Comparison of ENCODE assay signal across 14 cellular contexts in genomic region chr6:24501374-24501773, GRCh38. TPM values are rescaled to one million over a fixed set of nuclear protein-coding genes. Genes with fewer than 3 reads are reported as not detected.
A peak's percentile ranks its signal among the peaks of the same experiment; 100 is the strongest.
DNase-seq lines count a peak whose midpoint lies in the region; ATAC-seq and TF ChIP-seq lines count a peak whose summit lies in the region.
"Had no signal": no experiment of that assay in that cellular context is flagged by ENCODE, and none has a peak within 500 bp of the region (broad histone marks: within the 10 kb centered on the region; RNA-seq: fewer than 3 reads in every experiment).

No MANE protein-coding gene starts in this region.

- 78% methylated on average over 2 of the region's 2 CpGs for WGBS in esophagus muscularis mucosa

- H3K9me2 ChIP-seq in OCI-LY1 (ENCODE audit: low read depth, low read length), result no peaks in the 10 kb centered on the region

- TF ChIP-seq POLR2A in esophagus muscularis mucosa (IDR thresholded peaks at IDR 0.05; ENCODE audit: low read depth), result no peak

- TF ChIP-seq CTCF in OCI-LY1 (IDR thresholded peaks at IDR 0.05; ENCODE audit: low read length), result no peak
- no peak for TF ChIP-seq CTCF in esophagus muscularis mucosa (IDR thresholded peaks at IDR 0.05)

- H3K79me2 ChIP-seq in OCI-LY1 (ENCODE audit: insufficient read depth, low read length), result no peaks in the 10 kb centered on the region

- no peak overlapping the region for H3K4me2 ChIP-seq in OCI-LY1 (ENCODE audit: low read length)

- no peak overlapping the region for H3K4me3 Mint-ChIP-seq in activated CD4-positive, alpha-beta T cell treated with anti-CD3 and anti-CD28 coated beads for 36 hours
- no peak overlapping the region for H3K4me3 Mint-ChIP-seq in stimulated activated naive CD8-positive, alpha-beta T cell treated with anti-CD3 and anti-CD28 coated beads, Interleukin-15, amount 100 ng/mL, for 72 hours
- H3K4me3 Mint-ChIP-seq: CD14-positive monocyte; CD8-positive, alpha-beta memory T cell had no signal

- H3K36me3 ChIP-seq in OCI-LY1 (ENCODE audit: insufficient read depth, low read length) (peaks cover 53% of the 10 kb centered on the region), esophagus muscularis mucosa (peaks cover 0 to 41% (median 29%) of the 10 kb centered on the region in 4 donors)
- H3K36me3 ChIP-seq: HAP-1 had no signal

- peaks cover 38% of the 10 kb centered on the region for H3K4me1 ChIP-seq in OCI-LY1 (ENCODE audit: insufficient read depth, low read length, severe bottlenecking)
- peaks cover 0 to 2% (median under 1%) of the 10 kb centered on the region in 4 donors for H3K4me1 ChIP-seq in esophagus muscularis mucosa
- H3K4me1 ChIP-seq: HAP-1 had no signal

- peak; percentile 60 for ATAC-seq in activated CD4-positive, alpha-beta T cell treated with anti-CD3 and anti-CD28 coated beads for 36 hours
- ATAC-seq in activated naive CD4-positive, alpha-beta T cell treated with anti-CD3 and anti-CD28 coated beads, Interleukin-2, amount 50 U/mL, for 72 hours, result peak; percentile 36 to 58
- ATAC-seq in stimulated activated naive CD8-positive, alpha-beta T cell treated with anti-CD3 and anti-CD28 coated beads, Interleukin-15, amount 100 ng/mL, for 72 hours, result peak; percentile 42

- peaks cover 4% of the 10 kb centered on the region for H3K4me1 Mint-ChIP-seq in activated CD4-positive, alpha-beta T cell treated with anti-CD3 and anti-CD28 coated beads for 36 hours
- peaks cover 17% of the 10 kb centered on the region for H3K4me1 Mint-ChIP-seq in stimulated activated naive CD8-positive, alpha-beta T cell treated with anti-CD3 and anti-CD28 coated beads, Interleukin-15, amount 100 ng/mL, for 72 hours
- H3K4me1 Mint-ChIP-seq: CD14-positive monocyte had no signal

- DNase-seq in activated CD4-positive, alpha-beta T cell treated with anti-CD3 and anti-CD28 coated beads for 36 hours, result no peak
- no peak for DNase-seq in activated CD4-positive, alpha-beta T cell treated with anti-CD3 and anti-CD28 coated beads for 1 hour
- DNase-seq in activated naive CD4-positive, alpha-beta T cell treated with anti-CD3 and anti-CD28 coated beads, Interleukin-2, amount 50 U/mL, for 72 hours (ENCODE audit: low spot score in 2 of 2), result no peak
- DNase-seq in activated naive CD4-positive, alpha-beta T cell treated with Interleukin-2 at 50 U/mL for 16 hours, result no peak
- no peak for DNase-seq in stimulated activated naive CD8-positive, alpha-beta T cell treated with anti-CD3 and anti-CD28 coated beads, Interleukin-15, amount 100 ng/mL, for 72 hours
- no peak for DNase-seq in esophagus muscularis mucosa (ENCODE audit: extremely low spot score)
- DNase-seq: CD8-positive, alpha-beta memory T cell; DND-41; GDM1 had no signal

- no peak overlapping the region for H2AFZ ChIP-seq in OCI-LY1 (ENCODE audit: low read length)

- H3K27me3 ChIP-seq in OCI-LY1 (ENCODE audit: insufficient read depth, low read length) (no peaks in the 10 kb centered on the region), esophagus muscularis mucosa (no peaks in the 10 kb centered on the region)

- H4K20me1 ChIP-seq in OCI-LY1 (ENCODE audit: insufficient read depth, low read length), result no peaks in the 10 kb centered on the region

- no peak for TF ChIP-seq EP300 in esophagus muscularis mucosa (IDR thresholded peaks at IDR 0.05)

- intact Hi-C loops in activated CD4-positive, alpha-beta T cell treated with anti-CD3 and anti-CD28 coated beads for 36 hours (cut with DNase I, micrococcal nuclease), result no loop called here
- intact Hi-C loops in esophagus muscularis mucosa (cut with DNase I), result no loop called here

- CTCF ChIA-PET in activated CD4-positive, alpha-beta T cell treated with anti-CD3 and anti-CD28 coated beads for 36 hours (lab: Charles Lee), result interaction anchor here (0.6 to 1.3 kb wide), 3 partner anchors 11 to 750 kb away, joined by 3 read pairs; no protein-coding TSS in a partner anchor

- H3K4me3 ChIP-seq in OCI-LY1 (ENCODE audit: low read depth, low read length, poor library complexity, severe bottlenecking) (no peak overlapping the region), esophagus muscularis mucosa (no peak overlapping the region)
- H3K4me3 ChIP-seq: HAP-1 had no signal

- no peaks in the 10 kb centered on the region for H3K27me3 Mint-ChIP-seq in activated CD4-positive, alpha-beta T cell treated with anti-CD3 and anti-CD28 coated beads for 36 hours
- H3K27me3 Mint-ChIP-seq in stimulated activated naive CD8-positive, alpha-beta T cell treated with anti-CD3 and anti-CD28 coated beads, Interleukin-15, amount 100 ng/mL, for 72 hours, result no peaks in the 10 kb centered on the region

- peaks cover 30% of the 10 kb centered on the region for H3K36me3 Mint-ChIP-seq in activated CD4-positive, alpha-beta T cell treated with anti-CD3 and anti-CD28 coated beads for 36 hours (ENCODE audit: low read depth)
- H3K36me3 Mint-ChIP-seq in activated naive CD4-positive, alpha-beta T cell treated with anti-CD3 and anti-CD28 coated beads, Interleukin-2, amount 50 U/mL, for 72 hours, result peaks cover 12 to 20% of the 10 kb centered on the region in 2 donors
- H3K36me3 Mint-ChIP-seq: CD14-positive monocyte had no signal

- POLR2A ChIA-PET in activated CD4-positive, alpha-beta T cell treated with anti-CD3 and anti-CD28 coated beads for 36 hours (lab: Charles Lee), result no interaction called here

- H3K9me3 ChIP-seq in OCI-LY1 (ENCODE audit: low read length) (no peaks in the 10 kb centered on the region), esophagus muscularis mucosa (peaks cover 0 to 3% (median 0%) of the 10 kb centered on the region in 4 donors)
- H3K9me3 ChIP-seq: Caco-2, HAP-1 had no signal

- peak overlapping the region; percentile 43 for H3K27ac ChIP-seq in OCI-LY1 (ENCODE audit: low read depth, low read length, poor library complexity, severe bottlenecking)
- H3K27ac ChIP-seq in esophagus muscularis mucosa (replicated peaks in 1 of 4), result no peak overlapping the region
- H3K27ac ChIP-seq: 22Rv1 had no signal

- peak overlapping the region; percentile 16; the same call in 1 of the 2 replicates for H3K9ac ChIP-seq in OCI-LY1 (ENCODE audit: low read length)

- peaks cover 5% of the 10 kb centered on the region for H3K9me3 Mint-ChIP-seq in activated CD4-positive, alpha-beta T cell treated with anti-CD3 and anti-CD28 coated beads for 36 hours (ENCODE audit: low read depth)
- peaks cover 3 to 9% of the 10 kb centered on the region in 2 donors for H3K9me3 Mint-ChIP-seq in activated naive CD4-positive, alpha-beta T cell treated with anti-CD3 and anti-CD28 coated beads, Interleukin-2, amount 50 U/mL, for 72 hours
- H3K9me3 Mint-ChIP-seq in stimulated activated naive CD8-positive, alpha-beta T cell treated with anti-CD3 and anti-CD28 coated beads, Interleukin-15, amount 100 ng/mL, for 72 hours, result peaks cover 9% of the 10 kb centered on the region in 2 donors

- no peaks in the 10 kb centered on the region for H3F3A ChIP-seq in OCI-LY1 (ENCODE audit: insufficient read depth, low read length)

- no peak overlapping the region for H3K27ac Mint-ChIP-seq in activated CD4-positive, alpha-beta T cell treated with anti-CD3 and anti-CD28 coated beads for 36 hours
- no peak overlapping the region for H3K27ac Mint-ChIP-seq in activated naive CD4-positive, alpha-beta T cell treated with anti-CD3 and anti-CD28 coated beads, Interleukin-2, amount 50 U/mL, for 72 hours
- no peak overlapping the region for H3K27ac Mint-ChIP-seq in stimulated activated naive CD8-positive, alpha-beta T cell treated with anti-CD3 and anti-CD28 coated beads, Interleukin-15, amount 100 ng/mL, for 72 hours
- H3K27ac Mint-ChIP-seq: CD14-positive monocyte; CD8-positive, alpha-beta memory T cell had no signal

RNA-seq across cellular contexts. Expression of gene ALDH5A1, which starts 6.6 kb away (rescaled TPM):
- total RNA-seq in activated CD4-positive, alpha-beta T cell treated with anti-CD3 and anti-CD28 coated beads for 36 hours, result 10 to 100 TPM; 16.5 to 18.8 TPM
- total RNA-seq in activated naive CD4-positive, alpha-beta T cell treated with anti-CD3 and anti-CD28 coated beads, Interleukin-2, amount 50 U/mL, for 72 hours, result 10 to 100 TPM; 10.5 to 14.6 TPM
- total RNA-seq in esophagus muscularis mucosa, result 1 to 10 TPM; 2.5 to 3.5 (median 3.3) TPM

RNA-seq across cellular contexts. Expression of gene GPLD1, which starts 12.0 kb away (rescaled TPM):
- under 1 TPM; 0.62 to 0.67 TPM for total RNA-seq in activated CD4-positive, alpha-beta T cell treated with anti-CD3 and anti-CD28 coated beads for 36 hours
- under 1 TPM; 0.16 to 0.99 TPM for total RNA-seq in activated naive CD4-positive, alpha-beta T cell treated with anti-CD3 and anti-CD28 coated beads, Interleukin-2, amount 50 U/mL, for 72 hours
- total RNA-seq in esophagus muscularis mucosa, result 1 to 10 TPM; 3.8 to 5.3 (median 4.1) TPM
